25 cellular contexts compared by ENCODE assay signal in genomic region chr9:23752859-23753258, GRCh38.
"Had no signal": no experiment of that assay in that cellular context is flagged by ENCODE, and none has a peak within 500 bp of the region (broad histone marks: within the 10 kb centered on the region; RNA-seq: fewer than 3 reads in every experiment).

No MANE protein-coding gene starts in this region.

- H3K9me3 ChIP-seq: colonic mucosa, esophagus muscularis mucosa, esophagus squamous epithelium, gastrocnemius medialis, gastroesophageal sphincter, heart left ventricle, heart right ventricle had no signal

- H3K27ac Mint-ChIP-seq: dendritic cell treated with granulocyte-macrophage colony-stimulating factor and Interleukin-4, amounts not matched to agents 40 ng/mL and 50 ng/mL, for 4 days; effector memory CD8-positive, alpha-beta T cell; endodermal cell had no signal

- ATAC-seq: effector memory CD8-positive, alpha-beta T cell; esophagus mucosa; foreskin keratinocyte; gastrocnemius medialis; gastroesophageal sphincter; heart left ventricle; heart right ventricle had no signal

- H3K9me3 Mint-ChIP-seq: dendritic cell treated with granulocyte-macrophage colony-stimulating factor and Interleukin-4, amounts not matched to agents 40 ng/mL and 50 ng/mL, for 4 days; endodermal cell had no signal

- DNase-seq: colonic mucosa; dermis blood vessel endothelial cell; dorsolateral prefrontal cortex; effector CD4-positive, alpha-beta T cell; effector CD8-positive, alpha-beta T cell; effector memory CD4-positive, alpha-beta T cell; effector memory CD8-positive, alpha-beta T cell; endodermal cell; erythroblast; esophagus squamous epithelium; foreskin fibroblast; foreskin keratinocyte; foreskin melanocyte; gastrocnemius medialis; glutamatergic neuron; head of caudate nucleus; heart left ventricle; heart right ventricle had no signal

- H3K27ac ChIP-seq: colonic mucosa, coronary artery, dorsolateral prefrontal cortex, epithelial cell of prostate, esophagus muscularis mucosa, esophagus squamous epithelium, foreskin keratinocyte, gastrocnemius medialis, gastroesophageal sphincter, heart left ventricle, heart right ventricle, hepatocyte had no signal

- H2AFZ ChIP-seq: hepatocyte had no signal

- H3K36me3 ChIP-seq: colonic mucosa, esophagus muscularis mucosa, esophagus squamous epithelium, gastrocnemius medialis, gastroesophageal sphincter, heart left ventricle, heart right ventricle had no signal

- H3K27me3 ChIP-seq: colonic mucosa, dorsolateral prefrontal cortex, esophagus muscularis mucosa, esophagus squamous epithelium, foreskin keratinocyte, gastrocnemius medialis, gastroesophageal sphincter, heart left ventricle, heart right ventricle, hepatocyte had no signal

- H3K27me3 Mint-ChIP-seq: dendritic cell treated with granulocyte-macrophage colony-stimulating factor and Interleukin-4, amounts not matched to agents 40 ng/mL and 50 ng/mL, for 4 days; effector memory CD8-positive, alpha-beta T cell had no signal

- H3K4me1 ChIP-seq: colonic mucosa, esophagus muscularis mucosa, esophagus squamous epithelium, gastrocnemius medialis, gastroesophageal sphincter, heart left ventricle, heart right ventricle had no signal

- H3K4me3 ChIP-seq: colonic mucosa, coronary artery, dorsolateral prefrontal cortex, esophagus muscularis mucosa, esophagus squamous epithelium, gastrocnemius medialis, gastroesophageal sphincter, heart left ventricle, heart right ventricle, hepatocyte had no signal

- H3K79me2 ChIP-seq: hepatocyte had no signal

- H3K4me2 ChIP-seq: hepatocyte had no signal

- H3K4me3 Mint-ChIP-seq: dendritic cell treated with granulocyte-macrophage colony-stimulating factor and Interleukin-4, amounts not matched to agents 40 ng/mL and 50 ng/mL, for 4 days; effector memory CD8-positive, alpha-beta T cell; endodermal cell had no signal
